ENCODE assay signal across 9 cellular contexts in the genomic region with DNA sequence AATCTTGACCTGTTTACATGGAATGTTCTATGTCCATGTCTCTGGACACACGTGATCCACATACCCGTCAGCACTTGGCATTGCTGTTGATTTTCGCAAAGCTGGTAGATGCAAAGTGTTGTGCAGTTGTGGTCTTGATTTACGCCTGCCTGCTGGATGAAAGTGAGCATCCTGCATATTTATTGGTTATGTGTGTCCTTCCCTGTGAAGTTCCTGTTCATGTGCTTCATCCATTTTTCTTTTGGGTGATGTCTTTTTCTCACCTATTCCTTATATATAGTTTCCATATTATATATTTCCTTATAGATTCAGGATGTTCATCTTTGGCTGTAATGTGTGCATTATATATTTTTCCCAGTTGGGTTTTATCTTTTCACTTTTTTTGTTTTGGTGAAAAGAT.
"Had no signal": no experiment of that assay in that cellular context is flagged by ENCODE, and none has a peak within 500 bp of the region (broad histone marks: within the 10 kb centered on the region; RNA-seq: fewer than 3 reads in every experiment).

No MANE protein-coding gene starts in this region.

- ATAC-seq: HCT116 had no signal

- H2AFZ ChIP-seq: GM23248 had no signal

- H3K27ac ChIP-seq: GM23248 had no signal

- H3K9ac ChIP-seq: GM23248 had no signal

- H3K9me3 ChIP-seq: HAP-1 had no signal

- DNase-seq: GM23248, GOT3, H7, HFFc6, IMR-90, KBM-7 had no signal

- H3K4me3 ChIP-seq: GM23248, HAP-1 had no signal

- FAIRE-seq: HTR-8/SVneo had no signal
